Comparison of ENCODE assay signal across 1 cellular context in the genomic region with DNA sequence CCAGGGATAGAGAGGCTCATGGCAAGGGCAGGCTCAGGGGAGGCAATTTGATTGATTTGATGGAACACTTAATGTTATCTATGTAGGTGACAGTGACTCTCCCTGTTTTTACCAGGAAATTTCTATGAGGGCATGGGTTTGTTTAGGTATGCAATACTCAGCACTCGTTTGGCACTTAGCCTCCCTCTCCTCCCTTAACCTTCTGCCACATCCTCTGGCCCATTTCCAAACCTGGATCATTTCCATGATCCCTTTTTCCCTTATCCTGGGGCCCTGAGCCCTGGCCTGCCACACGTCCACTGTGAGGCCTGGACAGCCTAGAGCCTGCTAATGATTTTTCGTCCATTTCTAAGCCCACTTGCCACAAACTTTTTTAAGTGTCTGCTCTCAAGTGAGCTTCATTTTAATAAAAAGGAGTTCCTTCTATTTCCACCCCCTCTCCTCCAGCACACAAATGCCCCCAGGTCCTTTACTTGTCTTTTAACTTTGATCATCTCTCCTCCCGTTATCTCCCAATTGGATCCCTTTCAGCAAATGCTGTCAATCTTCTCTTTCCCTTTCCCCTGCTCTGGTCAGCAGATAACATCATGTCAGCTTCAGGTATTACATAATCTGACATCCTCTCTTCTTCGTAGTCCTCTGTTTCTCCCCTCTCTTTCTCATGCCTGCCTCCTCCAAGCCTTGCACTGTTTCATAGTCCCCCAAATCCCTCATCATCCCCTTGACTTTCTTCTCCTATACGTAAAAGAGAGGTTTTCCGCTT.
TF ChIP-seq lines count a peak whose summit lies in the region.

No MANE protein-coding gene starts in this region.

TF ChIP-seq in HEK293, 187 proteins besides CTCF, POLR2A, EP300 and RAD21 (continued from another document):
- no peak for TF ChIP-seq SCRT1 (tag by site-specific recombination; IDR thresholded peaks at IDR 0.05; ENCODE audit: borderline replicate concordance)
- TF ChIP-seq, protein P1, sequence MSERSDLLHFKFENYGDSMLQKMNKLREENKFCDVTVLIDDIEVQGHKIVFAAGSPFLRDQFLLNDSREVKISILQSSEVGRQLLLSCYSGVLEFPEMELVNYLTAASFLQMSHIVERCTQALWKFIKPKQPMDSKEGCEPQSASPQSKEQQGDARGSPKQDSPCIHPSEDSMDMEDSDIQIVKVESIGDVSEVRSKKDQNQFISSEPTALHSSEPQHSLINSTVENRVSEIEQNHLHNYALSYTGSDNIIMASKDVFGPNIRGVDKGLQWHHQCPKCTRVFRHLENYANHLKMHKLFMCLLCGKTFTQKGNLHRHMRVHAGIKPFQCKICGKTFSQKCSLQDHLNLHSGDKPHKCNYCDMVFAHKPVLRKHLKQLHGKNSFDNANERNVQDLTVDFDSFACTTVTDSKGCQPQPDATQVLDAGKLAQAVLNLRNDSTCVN (tag by site-specific recombination; optimal IDR thresholded peaks at IDR 0.05), result no peak
- no peak for TF ChIP-seq ZNF146 (tag by site-specific recombination; IDR thresholded peaks at IDR 0.05)
- TF ChIP-seq KLF1 (tag by site-specific recombination; IDR thresholded peaks at IDR 0.05), result no peak
- no peak for TF ChIP-seq ZNF830 (tag by site-specific recombination; IDR thresholded peaks at IDR 0.05; ENCODE audit: low read depth)
- no peak for TF ChIP-seq KLF16 (tag by site-specific recombination; IDR thresholded peaks at IDR 0.05)
- TF ChIP-seq GFI1B (tag by site-specific recombination; IDR thresholded peaks at IDR 0.05), result no peak
- TF ChIP-seq ZNF202 (tag by site-specific recombination; IDR thresholded peaks at IDR 0.05; ENCODE audit: borderline replicate concordance), result no peak
- no peak for TF ChIP-seq ZNF664 (tag by site-specific recombination; IDR thresholded peaks at IDR 0.05)
- TF ChIP-seq ZFP41 (tag by site-specific recombination; IDR thresholded peaks at IDR 0.05; ENCODE audit: borderline replicate concordance), result no peak
- TF ChIP-seq ZNF600 (tag by site-specific recombination; IDR thresholded peaks at IDR 0.05), result 0 out of 2 replicates have a peak, but pooled peaks have one; percentile 1
- no peak for TF ChIP-seq YY2 (tag by site-specific recombination; IDR thresholded peaks at IDR 0.05)
- no peak for TF ChIP-seq FEZF1 (tag by site-specific recombination; IDR thresholded peaks at IDR 0.05)
- TF ChIP-seq SP7 (tag by site-specific recombination; IDR thresholded peaks at IDR 0.05), result no peak
- TF ChIP-seq ZNF174 (tag by site-specific recombination; IDR thresholded peaks at IDR 0.05), result no peak
- TF ChIP-seq GLI4 (tag by site-specific recombination; IDR thresholded peaks at IDR 0.05), result no peak
- no peak for TF ChIP-seq HOXC10 (CRISPR knock-in tag; IDR thresholded peaks at IDR 0.05)
